In the genomic region with DNA sequence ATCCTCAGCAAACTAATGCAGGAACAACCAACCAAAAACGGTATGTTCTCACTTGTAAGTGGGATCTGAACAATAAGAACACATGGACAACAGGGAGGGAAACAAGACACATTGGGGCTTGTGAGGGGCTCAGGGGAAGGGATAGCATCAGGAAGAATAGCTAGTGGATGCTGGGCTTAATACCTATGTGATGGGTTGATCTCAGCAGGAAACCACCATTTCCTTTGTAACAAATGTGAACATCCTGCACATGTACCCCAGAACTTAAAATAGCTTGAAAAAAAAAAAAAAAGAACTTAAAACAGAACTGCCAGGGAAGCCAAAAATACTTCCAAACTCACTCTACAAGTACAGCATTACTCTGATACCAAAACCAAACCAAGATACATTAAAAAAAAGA, we compare ENCODE assay signal across 25 cellular contexts. TPM values are rescaled to one million over a fixed set of nuclear protein-coding genes. Genes with fewer than 3 reads are reported as not detected.
DNase-seq lines count a peak whose midpoint lies in the region; ATAC-seq and TF ChIP-seq lines count a peak whose summit lies in the region.
"Had no signal": no experiment of that assay in that cellular context is flagged by ENCODE, and none has a peak within 500 bp of the region (broad histone marks: within the 10 kb centered on the region; RNA-seq: fewer than 3 reads in every experiment).

No MANE protein-coding gene starts in this region.

- H3K36me3 Mint-ChIP-seq in activated T-cell treated with anti-CD3 and anti-CD28 coated beads, Interleukin-2, amount 50 U/mL, for 4 hours (ENCODE audit: insufficient read depth), result peaks cover 4% of the 10 kb centered on the region

- H3K9me3 ChIP-seq in spleen, result peaks cover 0 to 21% (median 5%) of the 10 kb centered on the region in 8 donors
- H3K9me3 ChIP-seq: vagina had no signal

- H3K4me3 Mint-ChIP-seq in activated T-cell treated with anti-CD3 and anti-CD28 coated beads, Interleukin-2, amount 50 U/mL, for 4 hours, result peak overlapping the region; percentile 11
- H3K4me3 Mint-ChIP-seq: mesothelial cell of epicardium had no signal

- no peak for TF ChIP-seq CTCF in spleen (IDR thresholded peaks at IDR 0.05 in 8 of 11, conservative IDR thresholded peaks at IDR 0.05 in 3 of 11)

- DNase-seq in activated T-cell treated with anti-CD3 and anti-CD28 coated beads, Interleukin-2, amount 50 U/mL, for 4 hours, result no peak
- no peak for DNase-seq in activated T-cell treated with anti-CD3 and anti-CD28 coated beads, Interleukin-2, amount 50 U/mL, for 1 hour
- peak; percentile 43 for DNase-seq in MV-4-11 (lab: John Stamatoyannopoulos, UW)
- DNase-seq in central memory CD4-positive, alpha-beta T cell, result peak; percentile 18
- no peak for DNase-seq in spleen
- DNase-seq in NCI-H345 (lab: John Stamatoyannopoulos, UW), result no peak
- no peak for DNase-seq in SKM-1 treated with dmso at 0.1 percent for 144 hours (lab: John Stamatoyannopoulos, UW; ENCODE audit: unreplicated experiment)
- DNase-seq in NCI-H774 (lab: John Stamatoyannopoulos, UW), result no peak
- DNase-seq: activated effector memory CD4-positive, alpha-beta T cell treated with anti-CD3 and anti-CD28 coated beads, Interleukin-2, amount 50 U/mL, for 16 hours; cerebellar nuclear complex; DMS79; effector CD8-positive, alpha-beta T cell; left colon; NCI-H1436 treated with DMSO at 0.1 percent for 48 hours; NCI-H748 treated with DMSO at 0.1 percent for 48 hours; SHP77; stimulated activated CD4-positive, alpha-beta T cell treated with anti-CD3 and anti-CD28 coated beads, Interleukin-4, amount 100 ng/mL, for 24 hours; substantia nigra had no signal

- intact Hi-C loops in spleen (cut with DNase I; ENCODE audit: low total_unique reads), result no loop called here

- H3K27me3 Mint-ChIP-seq in activated T-cell treated with anti-CD3 and anti-CD28 coated beads, Interleukin-2, amount 50 U/mL, for 4 hours (ENCODE audit: low read depth), result no peaks in the 10 kb centered on the region

- ATAC-seq in activated T-cell treated with anti-CD3 and anti-CD28 coated beads, Interleukin-2, amount 50 U/mL, for 4 hours, result no peak
- ATAC-seq: left colon had no signal

- peaks cover 39% of the 10 kb centered on the region for H3K4me1 Mint-ChIP-seq in activated T-cell treated with anti-CD3 and anti-CD28 coated beads, Interleukin-2, amount 50 U/mL, for 4 hours (ENCODE audit: low read depth)
- H3K4me1 Mint-ChIP-seq: mesothelial cell of epicardium had no signal

- TF ChIP-seq POLR2A in spleen (IDR thresholded peaks at IDR 0.05), result no peak

- peaks cover 0 to 29% (median 18%) of the 10 kb centered on the region in 6 donors for H3K4me1 ChIP-seq in spleen
- H3K4me1 ChIP-seq: ascending aorta, vagina had no signal

- peak overlapping the region in 1 of 8 donors; percentile 36 for H3K4me3 ChIP-seq in spleen
- H3K4me3 ChIP-seq: ascending aorta, smooth muscle cell, vagina had no signal

- H3K27ac ChIP-seq in spleen, result peak overlapping the region in 5 of 8 donors; percentile 36 to 79 (median 65)
- H3K27ac ChIP-seq: ascending aorta, vagina, VCaP had no signal

- no peaks in the 10 kb centered on the region for H3K27me3 ChIP-seq in spleen (replicated peaks in 1 of 7)
- H3K27me3 ChIP-seq: ascending aorta, vagina had no signal

- H3K9me3 Mint-ChIP-seq in activated T-cell treated with anti-CD3 and anti-CD28 coated beads, Interleukin-2, amount 50 U/mL, for 4 hours, result peaks cover 12% of the 10 kb centered on the region

- H3K36me3 ChIP-seq in spleen, result no peaks in the 10 kb centered on the region
- H3K36me3 ChIP-seq: ascending aorta, vagina had no signal

- WGBS in spleen, 5 donors, result 4 to 19% (median 9%) methylated on average over 1 of the region's 1 CpG

RNA-seq across cellular contexts. Expression of gene CASP4, which starts 33.8 kb away (rescaled TPM):
- 10 to 100 TPM; 46.0 to 64.1 (median 59.1) TPM for total RNA-seq in activated T-cell treated with anti-CD3 and anti-CD28 coated beads, Interleukin-2, amount 50 U/mL, for 4 hours
- 100 to 1,000 TPM; 112 to 309 (median 158) TPM for total RNA-seq in spleen
- 100 to 1,000 TPM in 2 of 3 donors, 10 to 100 TPM in 1; 98.1 to 116 (median 109) TPM for polyA plus RNA-seq in spleen

RNA-seq across cellular contexts. Expression of gene CASP12, which starts 36.3 kb away (rescaled TPM):
- total RNA-seq in activated T-cell treated with anti-CD3 and anti-CD28 coated beads, Interleukin-2, amount 50 U/mL, for 4 hours, result under 1 TPM in 1 of 3 donors, not detected in 2; 0.23 TPM
- under 1 TPM in 3 of 7 donors, not detected in 4; 0.32 to 0.50 (median 0.46) TPM for total RNA-seq in spleen
- polyA plus RNA-seq in spleen, result under 1 TPM; 0.14 to 0.54 (median 0.20) TPM
- total RNA-seq: A673; activated CD8-positive, alpha-beta memory T cell treated with anti-CD3 and anti-CD28 coated beads for 36 hours; mesothelial cell of epicardium; smooth muscle cell had no signal

Comparison
In these comparisons a context has a peak if more than half of its experiments do, and no peak if none do; other contexts are left out.
1. DNase-seq: peak in MV-4-11 (single experiment) and central memory CD4-positive, alpha-beta T cell (single experiment); none in activated T-cell treated with anti-CD3 and anti-CD28 coated beads, Interleukin-2, amount 50 U/mL, for 4 hours (single experiment), activated T-cell treated with anti-CD3 and anti-CD28 coated beads, Interleukin-2, amount 50 U/mL, for 1 hour (single experiment), spleen (single experiment), NCI-H345 (single experiment), SKM-1 treated with dmso at 0.1 percent for 144 hours (single experiment) and NCI-H774 (single experiment).